20 cellular contexts compared by ENCODE assay signal in the genomic region with DNA sequence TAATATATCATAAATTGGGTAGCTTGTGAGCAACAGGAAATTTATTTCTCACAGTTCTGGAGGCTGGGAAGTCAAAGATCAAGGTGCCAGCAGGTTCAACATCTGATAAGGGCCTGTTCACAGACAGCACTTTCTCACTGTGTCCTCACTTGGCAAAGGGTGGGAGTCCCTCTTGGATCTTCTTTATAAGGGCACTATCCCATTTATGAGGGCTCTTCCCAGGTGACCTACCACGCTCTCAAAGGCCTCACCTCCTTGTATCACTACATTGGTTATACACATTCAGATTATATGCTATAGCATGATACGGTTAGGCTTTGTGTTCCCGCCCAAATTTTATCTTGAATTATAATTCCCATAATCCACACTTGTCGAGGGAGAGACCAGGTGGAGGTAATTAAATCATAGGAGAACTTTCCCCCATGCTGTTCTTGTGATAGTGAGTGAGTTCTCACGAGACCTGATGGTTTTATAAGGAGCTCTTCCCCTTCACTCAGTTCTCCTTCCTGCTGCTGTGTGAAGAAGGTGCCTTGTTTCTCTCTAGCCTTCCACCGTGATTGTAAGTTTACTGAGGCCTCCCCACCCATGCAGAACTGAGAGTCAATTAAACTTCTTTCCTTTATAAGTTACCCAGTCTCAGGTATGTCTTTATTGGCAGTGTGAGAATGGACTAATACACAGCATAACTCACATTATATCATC.
"Had no signal": no experiment of that assay in that cellular context is flagged by ENCODE, and none has a peak within 500 bp of the region (broad histone marks: within the 10 kb centered on the region; RNA-seq: fewer than 3 reads in every experiment).

No MANE protein-coding gene starts in this region.

- H3K4me1 Mint-ChIP-seq: naive thymus-derived CD4-positive, alpha-beta T cell had no signal

- H3K36me3 Mint-ChIP-seq: naive thymus-derived CD4-positive, alpha-beta T cell; type B pancreatic cell had no signal

- H3K27ac ChIP-seq: coronary artery, epithelial cell of prostate, esophagus muscularis mucosa, gastrocnemius medialis, hepatocyte, neutrophil, sigmoid colon had no signal

- H3K9me3 Mint-ChIP-seq: type B pancreatic cell had no signal

- DNase-seq: cerebellar nuclear complex; effector CD4-positive, alpha-beta T cell; gastrocnemius medialis; kidney; left cardiac atrium; left ventricle myocardium superior; mesendoderm; naive thymus-derived CD4-positive, alpha-beta T cell; posterior cingulate gyrus; sigmoid colon; stimulated activated CD4-positive, alpha-beta T cell treated with anti-CD3 and anti-CD28 coated beads, Interleukin-12 subunit alpha, Interleukin-12 subunit beta, amount 100 ng/mL, for 4 hours; stimulated activated naive CD4-positive, alpha-beta T cell treated with Interleukin-2 at 50 U/mL for 16 hours had no signal

- H3K4me3 Mint-ChIP-seq: naive thymus-derived CD4-positive, alpha-beta T cell; type B pancreatic cell had no signal

- H3K27me3 Mint-ChIP-seq: naive thymus-derived CD4-positive, alpha-beta T cell; type B pancreatic cell had no signal

- H3K36me3 ChIP-seq: esophagus muscularis mucosa, gastrocnemius medialis, neutrophil, sigmoid colon had no signal

- H3K9me3 ChIP-seq: esophagus muscularis mucosa, gastrocnemius medialis, neutrophil, sigmoid colon had no signal

- H3K4me1 ChIP-seq: gastrocnemius medialis, sigmoid colon had no signal

- H3K4me3 ChIP-seq: coronary artery, esophagus muscularis mucosa, gastrocnemius medialis, hepatocyte, lung, sigmoid colon, skin epidermis had no signal

- H3K27ac Mint-ChIP-seq: naive thymus-derived CD4-positive, alpha-beta T cell; type B pancreatic cell had no signal

- ATAC-seq: gastrocnemius medialis; left cardiac atrium; left ventricle myocardium superior; naive thymus-derived CD4-positive, alpha-beta T cell had no signal
